ENCODE assay signal across 7 cellular contexts in the genomic region with DNA sequence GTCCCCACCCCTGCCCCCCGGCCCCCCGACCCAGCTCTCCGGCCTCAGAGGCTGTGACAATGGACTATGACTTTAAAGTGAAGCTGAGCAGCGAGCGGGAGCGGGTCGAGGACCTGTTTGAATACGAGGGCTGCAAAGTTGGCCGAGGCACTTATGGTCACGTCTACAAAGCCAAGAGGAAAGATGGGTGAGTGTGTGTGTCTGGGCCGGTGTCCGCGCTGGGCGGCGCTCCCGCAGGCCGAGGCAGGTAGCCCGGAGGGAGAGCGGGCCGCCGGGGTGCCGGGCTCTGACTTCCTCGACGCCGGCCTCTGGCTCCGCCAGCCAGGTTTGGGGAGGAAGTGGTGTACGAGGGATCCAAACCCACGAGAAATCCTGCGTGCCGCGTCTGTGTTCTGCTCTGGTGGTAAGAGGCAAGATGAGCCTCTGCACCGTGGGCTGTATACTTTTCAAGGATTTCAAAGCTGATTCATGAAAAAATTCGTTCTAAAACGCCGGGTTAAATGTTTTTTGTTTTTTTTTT. TPM values are rescaled to one million over a fixed set of nuclear protein-coding genes. Genes with fewer than 3 reads are reported as not detected.
DNase-seq lines count a peak whose midpoint lies in the region; ATAC-seq, FAIRE-seq and TF ChIP-seq lines count a peak whose summit lies in the region.

No MANE protein-coding gene starts in this region.

- H3K4me3 ChIP-seq in HFF-Myc (replicated peaks; ENCODE audit: low read depth, low read length), result peak overlapping the region; percentile 74

- H3K36me3 Mint-ChIP-seq in chondrocyte (ENCODE audit: low read depth), result no peaks in the 10 kb centered on the region

- H3K27ac Mint-ChIP-seq in chondrocyte (ENCODE audit: unreplicated experiment), result peak overlapping the region; percentile 89

- peaks cover 31% of the 10 kb centered on the region for H3K4me1 Mint-ChIP-seq in chondrocyte (ENCODE audit: low read depth)

- DNase-seq in GM12891 (ENCODE audit: insufficient read length, low spot score) (peak; percentile 19), HFF-Myc (ENCODE audit: extremely low read depth, low read depth) (no peak), MV-4-11 (lab: John Stamatoyannopoulos, UW) (peak; percentile 36), chondrocyte (ENCODE audit: low spot score) (peak; percentile 86), left lobe of liver (ENCODE audit: low spot score) (peak; percentile 72)
- peak; percentile 28 for DNase-seq in activated CD4-positive, alpha-beta T cell treated with anti-CD3 and anti-CD28 coated beads for 1 hour
- peak; percentile 35 for DNase-seq in stimulated activated CD4-positive, alpha-beta T cell treated with anti-CD3 and anti-CD28 coated beads, Interleukin-2, amount 100 ng/mL, for 4 hours (ENCODE audit: low read depth)

- no peak for TF ChIP-seq CTCF in HFF-Myc (IDR thresholded peaks at IDR 0.05; ENCODE audit: low read depth, low read length, missing control alignments)
- peak; percentile 40 for TF ChIP-seq CTCF in chondrocyte (IDR thresholded peaks at IDR 0.05)

- FAIRE-seq in GM12891 (lab: Jason Lieb, UNC), result peak; percentile 77

- peak overlapping the region; percentile 96 for H3K4me3 Mint-ChIP-seq in chondrocyte (ENCODE audit: unreplicated experiment)

- H3K9me3 Mint-ChIP-seq in chondrocyte (ENCODE audit: low read depth), result no peaks in the 10 kb centered on the region

- no peaks in the 10 kb centered on the region for H3K27me3 Mint-ChIP-seq in chondrocyte (ENCODE audit: low read depth)

- peak; percentile 73 for ATAC-seq in left lobe of liver

- no peak for TF ChIP-seq POLR2A in GM12891 (IDR thresholded peaks at IDR 0.05; ENCODE audit: low read depth, low read length)

TF ChIP-seq in GM12891, 5 proteins besides CTCF, POLR2A, EP300 and RAD21:
- TF ChIP-seq POLR2AphosphoS5 (IDR thresholded peaks at IDR 0.05; ENCODE audit: low read depth, low read length), result no peak
- 0 out of 2 replicates have a peak, but pooled peaks have one; percentile 29 for TF ChIP-seq TAF1 (IDR thresholded peaks at IDR 0.05; ENCODE audit: low read depth, low read length)
- no peak for TF ChIP-seq PAX5 (IDR thresholded peaks at IDR 0.05; ENCODE audit: insufficient read depth, low read length, severe bottlenecking)
- TF ChIP-seq SPI1 (IDR thresholded peaks at IDR 0.05; ENCODE audit: low read depth, low read length), result peak; percentile 68
- no peak for TF ChIP-seq POU2F2 (IDR thresholded peaks at IDR 0.05; ENCODE audit: low read depth, low read length)

RNA-seq across cellular contexts. Expression of a gene that starts 0.7 kb away (rescaled TPM):
- 9.6 TPM for polyA plus RNA-seq in GM12891 (2012; ENCODE audit: low read depth, missing spikeins)
- total RNA-seq in chondrocyte (13.0 to 18.2 TPM (median 15.8 TPM) in 3 replicates), left lobe of liver (7.4 TPM)

RNA-seq across cellular contexts. Expression of a gene that starts 32.5 kb away (rescaled TPM):
- 26.7 TPM for polyA plus RNA-seq in GM12891 (2012; ENCODE audit: low read depth, missing spikeins)
- total RNA-seq in chondrocyte, result 37.2 to 41.4 TPM (median 38.7 TPM) in 3 replicates
- 9.4 TPM for total RNA-seq in left lobe of liver
